ENCODE assay signal across 17 cellular contexts in genomic region chr7:73774923-73775322, GRCh38. TPM values are rescaled to one million over a fixed set of nuclear protein-coding genes. Genes with fewer than 3 reads are reported as not detected.
A peak's percentile ranks its signal among the peaks of the same experiment; 100 is the strongest.
DNase-seq lines count a peak whose midpoint lies in the region; ATAC-seq, FAIRE-seq and TF ChIP-seq lines count a peak whose summit lies in the region.
"Had no signal": no experiment of that assay in that cellular context is flagged by ENCODE, and none has a peak within 500 bp of the region (broad histone marks: within the 10 kb centered on the region; RNA-seq: fewer than 3 reads in every experiment).

No MANE protein-coding gene starts in this region.

- no peak overlapping the region for H3K9ac ChIP-seq in PC-3 (ENCODE audit: low read length)

- H3K4me1 Mint-ChIP-seq in MCF 10A (ENCODE audit: insufficient read depth, unreplicated experiment) = no peaks in the 10 kb centered on the region

- H3K9me3 ChIP-seq in breast epithelium = no peaks in the 10 kb centered on the region
- H3K9me3 ChIP-seq in PC-3 (ENCODE audit: low read length) = no peaks in the 10 kb centered on the region
- H3K9me3 ChIP-seq in vagina = no peaks in the 10 kb centered on the region
- H3K9me3 ChIP-seq: BE2C, thoracic aorta had no signal

- no peaks in the 10 kb centered on the region for H3K79me2 ChIP-seq in PC-3 (ENCODE audit: low read length)

- BruUV-seq in MCF 10A (replicated peaks; lab: Mats Ljungman, UMichigan) = no TSS peak
- no TSS peak for BruUV-seq in PC-3 (replicated peaks; lab: Mats Ljungman, UMichigan)

- H3K4me1 ChIP-seq in breast epithelium (peaks cover 0 to 2% of the 10 kb centered on the region in 2 donors), PC-3 (ENCODE audit: insufficient read depth, low read length) (peaks cover 8% of the 10 kb centered on the region; the same call in 1 of the 2 replicates), vagina (peaks cover 8% of the 10 kb centered on the region)
- H3K4me1 ChIP-seq: BE2C had no signal

- H3K27me3 Mint-ChIP-seq in MCF 10A (ENCODE audit: insufficient read depth, unreplicated experiment) = peaks cover 12% of the 10 kb centered on the region

- H4K20me1 ChIP-seq in PC-3 (ENCODE audit: low read length) = no peaks in the 10 kb centered on the region

- no peaks in the 10 kb centered on the region for H3F3A ChIP-seq in PC-3 (ENCODE audit: low read length, unreplicated experiment)

- H2AFZ ChIP-seq in PC-3 (ENCODE audit: low read length) = no peak overlapping the region

- FAIRE-seq in GM12892 (lab: Jason Lieb, UNC) = no peak

- no peaks in the 10 kb centered on the region for H3K9me2 ChIP-seq in PC-3 (replicated peaks; ENCODE audit: low read length)

- CTCF ChIA-PET in MCF 10A (lab: Yijun Ruan, JAX) (interaction anchor here (0.7 kb wide), 1 partner anchor 106 kb away, joined by 4 read pairs; no protein-coding TSS in a partner anchor), PC-3 (lab: Charles Lee) (no interaction called here)

- no peak overlapping the region for H3K4me2 ChIP-seq in PC-3 (ENCODE audit: low read length)

- H3K36me3 Mint-ChIP-seq in MCF 10A (ENCODE audit: insufficient read depth, unreplicated experiment) = no peaks in the 10 kb centered on the region

- POLR2A ChIA-PET in MCF 10A (lab: Yijun Ruan, JAX) = no interaction called here
- POLR2A ChIA-PET in PC-3 (lab: Charles Lee; ENCODE audit: unreplicated experiment) = no interaction called here

- H3K27me3 ChIP-seq in breast epithelium (peaks cover 0 to 10% of the 10 kb centered on the region in 2 donors), PC-3 (ENCODE audit: low read length) (no peaks in the 10 kb centered on the region), vagina (peaks cover 4% of the 10 kb centered on the region)

- ATAC-seq in PC-3 (no peak), HG02588 (IDR thresholded peaks at IDR 0.05; ENCODE audit: unreplicated experiment) (no peak)
- ATAC-seq: left cardiac atrium had no signal

- no peak overlapping the region for H3K27ac Mint-ChIP-seq in MCF 10A (ENCODE audit: low read depth, unreplicated experiment)
- H3K27ac Mint-ChIP-seq: progenitor cell of endocrine pancreas had no signal

- H3K36me3 ChIP-seq in breast epithelium (no peaks in the 10 kb centered on the region), PC-3 (ENCODE audit: low read depth, low read length) (no peaks in the 10 kb centered on the region), vagina (no peaks in the 10 kb centered on the region)
- H3K36me3 ChIP-seq: BE2C, thoracic aorta had no signal

- no peak overlapping the region for H3K4me3 ChIP-seq in breast epithelium
- no peak overlapping the region for H3K4me3 ChIP-seq in PC-3 (ENCODE audit: low read length)
- no peak overlapping the region for H3K4me3 ChIP-seq in vagina
- H3K4me3 ChIP-seq: thoracic aorta had no signal

- peak; percentile 20 for DNase-seq in MCF 10A (ENCODE audit: unreplicated experiment)
- DNase-seq in breast epithelium (ENCODE audit: low spot score in 2 of 2) = no peak
- peak; percentile 29 for DNase-seq in PC-3
- peak; percentile 73 to 76 for DNase-seq in erythroblast (lab: John Stamatoyannopoulos, UW)
- no peak for DNase-seq in vagina (ENCODE audit: extremely low spot score in 2 of 2)
- DNase-seq in GM12892 (ENCODE audit: insufficient read length) = no peak
- no peak for DNase-seq in cardiac septum (ENCODE audit: low spot score)
- DNase-seq: activated gamma-delta T cell treated with Interleukin-2 at 50 U/mL for 16 hours; BE2C; DMS79 treated with DMSO at 0.1 percent for 48 hours; effector CD8-positive, alpha-beta T cell; glutamatergic neuron; left cardiac atrium; NCI-H187 treated with DMSO at 0.1 percent for 48 hours had no signal

- H3K27ac ChIP-seq in breast epithelium (no peak overlapping the region), PC-3 (ENCODE audit: low read length) (no peak overlapping the region), vagina (no peak overlapping the region)
- H3K27ac ChIP-seq: thoracic aorta had no signal

- TF ChIP-seq POLR2A in breast epithelium (IDR thresholded peaks at IDR 0.05) (no peak), erythroblast (IDR thresholded peaks at IDR 0.05; ENCODE audit: low read length) (no peak), vagina (IDR thresholded peaks at IDR 0.05) (no peak), GM12892 (IDR thresholded peaks at IDR 0.05; ENCODE audit: low read depth, low read length) (no peak)

- no peak overlapping the region for H3K4me3 Mint-ChIP-seq in MCF 10A (ENCODE audit: unreplicated experiment)

- TF ChIP-seq CTCF in MCF 10A (IDR thresholded peaks at IDR 0.05; ENCODE audit: unreplicated experiment) (no peak), breast epithelium (IDR thresholded peaks at IDR 0.05) (no peak), PC-3 (conservative IDR thresholded peaks at IDR 0.05; ENCODE audit: low read depth, low read length) (no peak), vagina (IDR thresholded peaks at IDR 0.05) (no peak)

- no peaks in the 10 kb centered on the region for H3K9me3 Mint-ChIP-seq in MCF 10A (ENCODE audit: unreplicated experiment)

- intact Hi-C loops in MCF 10A (cut with micrococcal nuclease) = no loop called here
- intact Hi-C loops in breast epithelium (cut with DNase I; ENCODE audit: low total_unique reads) = no loop called here
- intact Hi-C loops in PC-3 (cut with micrococcal nuclease) = loop anchor here (10.0 kb wide), 1 partner anchor 80 kb away; no protein-coding TSS in a partner anchor
- intact Hi-C loops in vagina (cut with DNase I) = no loop called here
- intact Hi-C loops in cardiac septum (cut with DNase I) = no loop called here

RNA-seq across cellular contexts. Expression of gene CLDN3, which starts 4.9 kb away (rescaled TPM):
- total RNA-seq in MCF 10A (2022) (not detected in 2 replicates), breast epithelium (100 to 1,000 TPM in 1 of 3 donors, 10 to 100 TPM in 1, not detected in 1; 81.6 to 137 TPM), PC-3 (2014; rRNA removed) (51.6 and 70.7 TPM in 2 replicates), vagina (not detected), cardiac septum (not detected)
- polyA plus RNA-seq in GM12892 (2012; ENCODE audit: missing spikeins) = not detected
- total RNA-seq: left cardiac atrium, thoracic aorta had no signal

RNA-seq across cellular contexts. Expression of gene ABHD11, which starts 36.3 kb away (rescaled TPM):
- 15.3 and 18.9 TPM in 2 replicates for total RNA-seq in MCF 10A (2022)
- total RNA-seq in breast epithelium = 10 to 100 TPM; 10.9 to 57.8 (median 36.4) TPM
- 38.6 and 41.4 TPM in 2 replicates for total RNA-seq in PC-3 (2014; rRNA removed)
- 23.8 TPM for total RNA-seq in vagina
- polyA plus RNA-seq in GM12892 (2012; ENCODE audit: missing spikeins) = 8.5 TPM
- 31.6 TPM for total RNA-seq in cardiac septum

RNA-seq across cellular contexts. Expression of gene STX1A, which starts 55.5 kb away (rescaled TPM):
- total RNA-seq in MCF 10A (2022) = 21.9 and 24.2 TPM in 2 replicates
- 1 to 10 TPM; 5.9 to 9.5 (median 8.5) TPM for total RNA-seq in breast epithelium
- total RNA-seq in PC-3 (2014; rRNA removed) = 145 and 163 TPM in 2 replicates
- total RNA-seq in vagina = 17.2 TPM
- polyA plus RNA-seq in GM12892 (2012; ENCODE audit: missing spikeins) = 2.4 TPM
- 3.3 TPM for total RNA-seq in cardiac septum

RNA-seq across cellular contexts. Expression of gene CLDN4, which starts 55.9 kb away (rescaled TPM):
- total RNA-seq in MCF 10A (2022) (0.22 and 0.28 TPM in 2 replicates), breast epithelium (100 to 1,000 TPM in 2 of 3 donors, 1 to 10 TPM in 1; 3.8 to 379 (median 143) TPM), PC-3 (2014; rRNA removed) (656 and 724 TPM in 2 replicates), vagina (29.5 TPM), cardiac septum (not detected)
- polyA plus RNA-seq in GM12892 (2012; ENCODE audit: missing spikeins) = not detected

Comparison
In these comparisons a context has a peak if more than half of its experiments do, and no peak if none do; other contexts are left out.
1. DNase-seq: peak in MCF 10A (single experiment), PC-3 (single experiment) and erythroblast (2 of 2); none in breast epithelium (0 of 2), vagina (0 of 2), GM12892 (single experiment) and cardiac septum (single experiment).